8 cellular contexts compared by ENCODE assay signal in genomic region chr9:134698587-134699342, GRCh38. TPM values are rescaled to one million over a fixed set of nuclear protein-coding genes. Genes with fewer than 3 reads are reported as not detected.
A peak's percentile ranks its signal among the peaks of the same experiment; 100 is the strongest.
DNase-seq lines count a peak whose midpoint lies in the region; ATAC-seq, FAIRE-seq and TF ChIP-seq lines count a peak whose summit lies in the region.

No MANE protein-coding gene starts in this region.

- DNase-seq in DMS153 treated with DMSO at 0.1 percent for 48 hours (lab: John Stamatoyannopoulos, UW; ENCODE audit: unreplicated experiment) (peak; percentile 46), KBM-7 (peak; percentile 74), T47D (ENCODE audit: low read depth in 1 of 2, low spot score in 1 of 2) (peak; percentile 76 to 94), keratinocyte (ENCODE audit: low read depth, low spot score) (no peak)
- DNase-seq in stimulated activated CD4-positive, alpha-beta T cell treated with anti-CD3 and anti-CD28 coated beads, Interleukin-1b, Interleukin-23, amount 100 ng/mL, for 48 hours, result peak; percentile 54

- dilution Hi-C loops in keratinocyte (cut with MboI; ENCODE audit: extremely low pct_ligation_motif_present, low sequenced_read_pairs), result no loop called here

- peak; percentile 73 to 94 (median 91) for TF ChIP-seq CTCF in keratinocyte (optimal IDR thresholded peaks at IDR 0.05 in 1 of 3, IDR thresholded peaks at IDR 0.05 in 1 of 3, conservative IDR thresholded peaks at IDR 0.05 in 1 of 3; ENCODE audit: extremely low read depth in 1 of 3, insufficient read depth in 2 of 3, low read length in 3 of 3)

- H3K9ac ChIP-seq in keratinocyte (ENCODE audit: control insufficient read depth, extremely low read depth, insufficient read depth, low read length), result no peak overlapping the region

- no peaks in the 10 kb centered on the region for H3K27me3 ChIP-seq in keratinocyte (ENCODE audit: control insufficient read depth, extremely low read depth, insufficient read depth, low read length)

- peaks cover 5% of the 10 kb centered on the region for H4K20me1 ChIP-seq in keratinocyte (ENCODE audit: control insufficient read depth, extremely low read depth, insufficient read depth, low read length)

- in situ Hi-C loops in KBM-7 (cut with MboI; ENCODE audit: low pct_unique_long_range_greater_than_20kb, low sequenced_read_pairs), result no loop called here
- in situ Hi-C loops in T47D (cut with HindIII; ENCODE audit: low pct_unique_long_range_greater_than_20kb, low sequenced_read_pairs), result no loop called here

- peaks cover 0 to 6% of the 10 kb centered on the region in 2 experiments for H3K36me3 ChIP-seq in keratinocyte (ENCODE audit: control insufficient read depth in 2 of 2, extremely low read depth in 1 of 2, insufficient read depth in 2 of 2, low read length in 2 of 2)

- no peak overlapping the region for H3K4me2 ChIP-seq in keratinocyte (ENCODE audit: control insufficient read depth, extremely low read depth, insufficient read depth, low read depth, low read length)

- no peak overlapping the region for H3K27ac ChIP-seq in keratinocyte (ENCODE audit: control insufficient read depth, insufficient read depth, low read length)

- no peak overlapping the region for H3K4me3 ChIP-seq in keratinocyte (ENCODE audit: control insufficient read depth in 2 of 3, extremely low read depth in 1 of 3, insufficient read depth in 2 of 3, low read depth in 1 of 3, low read length in 3 of 3)

- H3K9me1 ChIP-seq in keratinocyte (ENCODE audit: control insufficient read depth, extremely low read depth, insufficient read depth, low read length), result no peaks in the 10 kb centered on the region

- ATAC-seq in SK-N-SH treated with all-trans-retinoic acid at 6 μM for 48 hours (peak; percentile 87), GM19397 (IDR thresholded peaks at IDR 0.05; ENCODE audit: unreplicated experiment) (no peak), HG03442 (IDR thresholded peaks at IDR 0.05; ENCODE audit: unreplicated experiment) (no peak)

- no peak overlapping the region for H2AFZ ChIP-seq in keratinocyte (ENCODE audit: control insufficient read depth, low read length)

- no peak for FAIRE-seq in keratinocyte (lab: Jason Lieb, UNC)

- H3K4me1 ChIP-seq in keratinocyte (ENCODE audit: control insufficient read depth, extremely low read depth, insufficient read depth, low read length), result peaks cover 19% of the 10 kb centered on the region

- H3K9me3 ChIP-seq in keratinocyte (ENCODE audit: control insufficient read depth, low read depth, low read length), result no peaks in the 10 kb centered on the region

- H3K79me2 ChIP-seq in keratinocyte (ENCODE audit: control insufficient read depth, insufficient read depth, low read length), result no peaks in the 10 kb centered on the region

TF ChIP-seq in SK-N-SH treated with all-trans-retinoic acid at 6 μM for 48 hours, 23 proteins besides CTCF, POLR2A, EP300 and RAD21:
- no peak for TF ChIP-seq PATZ1 (CRISPR knock-in tag; IDR thresholded peaks at IDR 0.05; ENCODE audit: borderline replicate concordance)
- no peak for TF ChIP-seq ISL1 (CRISPR knock-in tag; IDR thresholded peaks at IDR 0.05)
- no peak for TF ChIP-seq PPARA (CRISPR knock-in tag; IDR thresholded peaks at IDR 0.05; ENCODE audit: borderline replicate concordance)
- no peak for TF ChIP-seq GLIS3 (CRISPR knock-in tag; IDR thresholded peaks at IDR 0.05)
- TF ChIP-seq TSHZ2 (CRISPR knock-in tag; IDR thresholded peaks at IDR 0.05), result no peak
- no peak for TF ChIP-seq SNAI2 (CRISPR knock-in tag; IDR thresholded peaks at IDR 0.05)
- no peak for TF ChIP-seq RARB (CRISPR knock-in tag; IDR thresholded peaks at IDR 0.05)
- TF ChIP-seq ZFP30 (CRISPR knock-in tag; IDR thresholded peaks at IDR 0.05), result no peak
- TF ChIP-seq ARNTL (CRISPR knock-in tag; IDR thresholded peaks at IDR 0.05; ENCODE audit: borderline replicate concordance, low read depth), result no peak
- no peak for TF ChIP-seq OSR1 (CRISPR knock-in tag; IDR thresholded peaks at IDR 0.05)
- TF ChIP-seq ZC3H10 (CRISPR knock-in tag; IDR thresholded peaks at IDR 0.05), result no peak

RNA-seq across cellular contexts. Expression of gene COL5A1, which starts 57.2 kb away (rescaled TPM):
- 3.1 to 5.6 TPM (median 4.9 TPM) in 3 replicates for polyA plus RNA-seq in keratinocyte
- 3.0 TPM for polyA plus RNA-seq in keratinocyte (2011; ENCODE audit: low read depth)
- 1.1 and 2.1 TPM in 2 replicates for polyA plus RNA-seq in keratinocyte (2011; cell fraction: cytosol; rRNA removed)
- 22.0 and 30.3 TPM in 2 replicates for polyA plus RNA-seq in keratinocyte (2011; cell fraction: nucleus; rRNA removed)
- 0.87 and 10.2 TPM in 2 replicates for polyA plus RNA-seq in keratinocyte (2012; ENCODE audit: low replicate concordance)
- 6.7 to 22.0 TPM (median 12.5 TPM) in 3 replicates for polyA minus RNA-seq in keratinocyte
- 13.2 TPM for polyA minus RNA-seq in keratinocyte (2011; cell fraction: cytosol; rRNA and poly(A)+ RNA removed)
- 27.4 and 29.4 TPM in 2 replicates for polyA minus RNA-seq in keratinocyte (2011; cell fraction: nucleus; rRNA and poly(A)+ RNA removed)
